ENCODE assay signal across 12 cellular contexts in the genomic region with DNA sequence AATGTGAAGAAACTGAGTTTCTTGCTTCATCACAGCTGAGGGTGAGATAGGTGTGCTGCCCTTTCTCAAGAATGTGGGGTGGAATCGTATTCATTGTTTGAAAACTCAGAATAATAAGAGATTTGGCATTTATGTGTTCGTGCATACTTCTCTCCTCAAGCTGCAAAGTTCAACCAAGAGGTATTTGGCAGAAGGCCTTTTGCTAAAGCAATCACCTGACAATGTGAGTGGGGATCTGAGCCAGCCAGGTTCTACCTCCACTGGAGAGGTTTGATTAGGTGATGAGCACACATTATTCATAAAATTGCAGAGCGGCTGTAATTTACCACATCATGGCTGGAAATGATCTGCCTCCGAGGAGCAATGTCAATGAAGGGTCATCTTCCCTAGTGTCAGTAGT.
"Had no signal": no experiment of that assay in that cellular context is flagged by ENCODE, and none has a peak within 500 bp of the region (broad histone marks: within the 10 kb centered on the region; RNA-seq: fewer than 3 reads in every experiment).

No MANE protein-coding gene starts in this region.

- H3K4me3 ChIP-seq: thoracic aorta had no signal

- H3K9me3 ChIP-seq: thoracic aorta had no signal

- H3K27ac ChIP-seq: thoracic aorta, VCaP had no signal

- FAIRE-seq: urothelium cell line had no signal

- DNase-seq: activated CD4-positive, alpha-beta T cell treated with anti-CD3 and anti-CD28 coated beads for 4 hours; activated CD8-positive, alpha-beta memory T cell treated with anti-CD3 and anti-CD28 coated beads for 24 hours; activated naive CD4-positive, alpha-beta T cell treated with Interleukin-2 at 50 U/mL for 16 hours; dermis blood vessel endothelial cell; erythroblast; posterior cingulate gyrus; stimulated activated CD4-positive, alpha-beta T cell treated with anti-CD3 and anti-CD28 coated beads, Interleukin-2, amount 100 ng/mL, for 48 hours; stimulated activated naive CD8-positive, alpha-beta T cell treated with anti-CD3 and anti-CD28 coated beads, Interleukin-15, amount 100 ng/mL, for 72 hours; T-helper 1 cell had no signal

- H3K36me3 ChIP-seq: thoracic aorta had no signal

- ATAC-seq: stimulated activated naive CD8-positive, alpha-beta T cell treated with anti-CD3 and anti-CD28 coated beads, Interleukin-15, amount 100 ng/mL, for 72 hours had no signal
